Comparison of ENCODE assay signal across 16 cellular contexts in the genomic region with DNA sequence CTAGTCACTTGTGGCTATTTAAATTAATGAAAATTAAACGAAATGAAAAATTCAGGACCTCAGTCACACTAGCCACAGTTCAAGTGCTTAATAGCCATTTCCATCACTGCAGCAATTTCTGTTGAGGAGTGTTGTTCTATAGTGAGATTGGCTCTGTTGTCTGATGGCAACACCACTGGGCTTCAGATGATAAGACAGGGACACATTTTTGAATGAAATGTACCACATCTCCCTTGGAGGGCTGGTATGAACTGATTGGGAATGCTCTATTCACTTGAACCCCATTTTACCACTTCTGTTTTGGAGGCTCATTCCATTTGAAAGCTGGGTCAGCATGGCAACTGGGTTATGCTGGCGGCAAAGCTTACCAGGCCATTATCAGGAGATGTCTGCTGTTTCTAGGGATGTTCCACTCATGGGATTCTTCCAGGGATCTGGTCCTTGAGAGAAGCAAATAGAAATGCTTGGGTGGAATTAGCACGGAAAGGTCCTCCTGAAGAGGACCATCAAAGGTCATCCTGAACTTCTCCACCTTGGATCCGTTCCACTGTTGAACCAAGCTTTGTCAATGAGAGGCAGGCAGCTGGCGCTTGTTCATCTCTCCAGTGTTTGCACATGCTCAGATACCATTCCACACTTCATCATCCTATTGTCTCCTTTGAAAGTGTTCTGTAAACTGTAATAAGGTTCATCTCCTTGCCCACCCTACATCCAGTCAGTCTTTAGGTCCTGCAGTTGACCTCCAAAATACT. TPM values are rescaled to one million over a fixed set of nuclear protein-coding genes. Genes with fewer than 3 reads are reported as not detected.
DNase-seq lines count a peak whose midpoint lies in the region; ATAC-seq lines count a peak whose summit lies in the region.
"Had no signal": no experiment of that assay in that cellular context is flagged by ENCODE, and none has a peak within 500 bp of the region (broad histone marks: within the 10 kb centered on the region; RNA-seq: fewer than 3 reads in every experiment).

No MANE protein-coding gene starts in this region.

- H3K18ac ChIP-seq in mesendoderm (ENCODE audit: low read length) = no peak overlapping the region

- H3K4me1 ChIP-seq in BLaER1 = peaks cover 39% of the 10 kb centered on the region
- peaks cover 37% of the 10 kb centered on the region for H3K4me1 ChIP-seq in SJCRH30
- peaks cover 28% of the 10 kb centered on the region for H3K4me1 ChIP-seq in mesendoderm (ENCODE audit: control insufficient read depth, low read depth, low read length)

- H3K4me2 ChIP-seq in BLaER1 (peak overlapping the region; percentile 48), mesendoderm (ENCODE audit: low read length) (peak overlapping the region; percentile 4)

- no peak overlapping the region for H2BK120ac ChIP-seq in mesendoderm (ENCODE audit: low read depth, low read length)

- ATAC-seq in HG02759 (IDR thresholded peaks at IDR 0.05; ENCODE audit: unreplicated experiment) (no peak), HG03354 (IDR thresholded peaks at IDR 0.05; ENCODE audit: poor library complexity, severe bottlenecking, unreplicated experiment) (no peak)

- no peak overlapping the region for H2AK5ac ChIP-seq in mesendoderm (ENCODE audit: low read length)

- H3K79me1 ChIP-seq in mesendoderm (ENCODE audit: low read length) = peaks cover 10% of the 10 kb centered on the region

- no peak overlapping the region for H3K9ac ChIP-seq in BLaER1
- H3K9ac ChIP-seq in mesendoderm (ENCODE audit: low read length) = no peak overlapping the region

- WGBS in mesendoderm (ENCODE audit: extremely low coverage, insufficient coverage, low lambda C conversion rate) = no CpG with 5 or more reads among the region's 5 CpGs

- H3K9me3 ChIP-seq in BLaER1 (peaks cover 12% of the 10 kb centered on the region; the same call in 1 of the 2 replicates), SJCRH30 (replicated peaks) (no peaks in the 10 kb centered on the region)
- H3K9me3 ChIP-seq: lower lobe of right lung, Peyer's patch, uterus had no signal

- H3K23ac ChIP-seq in mesendoderm (ENCODE audit: low read length) = no peak overlapping the region

- no peak overlapping the region for H4K5ac ChIP-seq in mesendoderm (ENCODE audit: low read length)

- H2BK5ac ChIP-seq in mesendoderm (ENCODE audit: low read length) = no peak overlapping the region

- peak overlapping the region; percentile 0 for H3K56ac ChIP-seq in mesendoderm (ENCODE audit: low read length)

- no peak overlapping the region for H4K8ac ChIP-seq in mesendoderm (ENCODE audit: low read depth, low read length)

- DNase-seq in NCI-H1092 (lab: John Stamatoyannopoulos, UW) (peak; percentile 76), SJCRH30 (peak in 1 of 2 experiments; percentile 46), mesendoderm (no peak), occipital lobe (lab: John Stamatoyannopoulos, UW) (no peak), dedifferentiated amniotic fluid mesenchymal stem cell (ENCODE audit: extremely low spot score) (no peak)
- DNase-seq: activated gamma-delta T cell treated with Interleukin-2 at 50 U/mL for 16 hours, hippocampal formation, NCI-H187 treated with DMSO at 0.1 percent for 48 hours, Peyer's patch, T1000 had no signal

- peaks cover 89% of the 10 kb centered on the region for H3K79me2 ChIP-seq in mesendoderm (ENCODE audit: control insufficient read depth, insufficient read depth, low read length)

- no peak overlapping the region for H3K27ac ChIP-seq in BLaER1
- H3K27ac ChIP-seq in SJCRH30 = peak overlapping the region; percentile 85
- no peak overlapping the region for H3K27ac ChIP-seq in mesendoderm (ENCODE audit: low read depth, low read length)
- H3K27ac ChIP-seq: cardiac muscle cell, lower lobe of right lung had no signal

- no peak overlapping the region for H2BK15ac ChIP-seq in mesendoderm (replicated peaks; ENCODE audit: low read depth)

- H4K20me1 ChIP-seq in BLaER1 = peaks cover 96% of the 10 kb centered on the region

- no peak overlapping the region for H3K4me3 ChIP-seq in BLaER1
- H3K4me3 ChIP-seq in SJCRH30 = no peak overlapping the region
- no peak overlapping the region for H3K4me3 ChIP-seq in mesendoderm (ENCODE audit: low read length)
- H3K4me3 ChIP-seq: cardiac muscle cell, lower lobe of right lung, Peyer's patch, uterus had no signal

- no peak overlapping the region for H3K4ac ChIP-seq in mesendoderm (ENCODE audit: low read depth, low read length)

- H3K36me3 ChIP-seq in BLaER1 = peaks cover 9% of the 10 kb centered on the region; the same call in 1 of the 2 replicates
- H3K36me3 ChIP-seq in SJCRH30 = no peaks in the 10 kb centered on the region
- no peaks in the 10 kb centered on the region for H3K36me3 ChIP-seq in mesendoderm (ENCODE audit: control insufficient read depth, insufficient read depth, low read length)
- H3K36me3 ChIP-seq: cardiac muscle cell, lower lobe of right lung, Peyer's patch, uterus had no signal

- H3K27me3 ChIP-seq in BLaER1 = no peaks in the 10 kb centered on the region
- no peaks in the 10 kb centered on the region for H3K27me3 ChIP-seq in SJCRH30
- H3K27me3 ChIP-seq in mesendoderm (ENCODE audit: insufficient read depth, low read length, poor library complexity) = no peaks in the 10 kb centered on the region
- H3K27me3 ChIP-seq: Peyer's patch, uterus had no signal

RNA-seq across cellular contexts. Expression of a gene that starts 7.6 kb away (rescaled TPM):
- total RNA-seq in SJCRH30 (2014; rRNA removed; shearing (Covaris generic)) = 52.5 and 57.4 TPM in 2 replicates
- polyA plus RNA-seq in mesendoderm (2013, experiment 1 of 2) = 37.8 TPM
- 36.9 TPM for polyA plus RNA-seq in mesendoderm (2013, experiment 2 of 2)
- 34.6 TPM for total RNA-seq in occipital lobe
